ENCODE assay signal across 1 cellular context in the genomic region with DNA sequence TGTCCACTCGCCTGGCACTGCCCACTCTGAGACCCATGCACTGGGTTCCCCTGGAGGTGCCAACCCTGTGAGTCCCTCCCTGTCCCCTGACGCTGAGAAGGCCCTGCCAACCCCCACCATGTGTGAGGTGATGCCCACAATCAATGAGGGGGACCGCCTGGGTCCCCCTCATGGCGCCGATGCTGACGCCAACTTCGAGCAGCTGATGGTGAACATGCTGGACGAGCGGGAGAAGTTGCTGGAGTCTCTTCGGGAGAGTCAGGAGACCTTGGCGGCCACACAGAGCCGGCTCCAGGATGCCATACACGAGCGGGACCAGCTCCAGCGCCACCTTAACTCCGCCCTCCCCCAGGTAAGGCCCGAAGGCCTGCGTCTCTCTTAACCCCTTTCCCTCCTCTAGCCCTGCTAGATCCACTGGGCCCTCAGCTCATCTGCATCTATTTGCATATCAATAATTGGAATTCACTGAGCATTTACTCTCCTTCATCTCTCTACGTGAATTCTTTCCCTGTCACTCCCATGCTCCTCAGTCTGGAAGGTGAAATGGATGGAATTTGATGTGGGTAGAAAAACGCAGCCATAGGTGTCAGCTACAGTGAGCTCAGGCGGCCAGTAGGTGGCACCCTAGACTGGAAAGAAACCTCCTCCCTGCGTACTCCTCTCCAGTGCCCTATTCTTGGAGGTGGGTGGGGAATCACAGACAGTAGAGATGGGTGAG.
A peak's percentile ranks its signal among the peaks of the same experiment; 100 is the strongest.
TF ChIP-seq lines count a peak whose summit lies in the region.

No MANE protein-coding gene starts in this region.

TF ChIP-seq in K562, 482 proteins besides CTCF, POLR2A, EP300 and RAD21 (continued from another document):
- TF ChIP-seq, protein P1, sequence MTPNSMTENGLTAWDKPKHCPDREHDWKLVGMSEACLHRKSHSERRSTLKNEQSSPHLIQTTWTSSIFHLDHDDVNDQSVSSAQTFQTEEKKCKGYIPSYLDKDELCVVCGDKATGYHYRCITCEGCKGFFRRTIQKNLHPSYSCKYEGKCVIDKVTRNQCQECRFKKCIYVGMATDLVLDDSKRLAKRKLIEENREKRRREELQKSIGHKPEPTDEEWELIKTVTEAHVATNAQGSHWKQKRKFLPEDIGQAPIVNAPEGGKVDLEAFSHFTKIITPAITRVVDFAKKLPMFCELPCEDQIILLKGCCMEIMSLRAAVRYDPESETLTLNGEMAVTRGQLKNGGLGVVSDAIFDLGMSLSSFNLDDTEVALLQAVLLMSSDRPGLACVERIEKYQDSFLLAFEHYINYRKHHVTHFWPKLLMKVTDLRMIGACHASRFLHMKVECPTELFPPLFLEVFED (CRISPR knock-in tag; conservative IDR thresholded peaks at IDR 0.05) = 0 out of 2 replicates have a peak, but pooled peaks have one; percentile 33
- TF ChIP-seq TOE1 (IDR thresholded peaks at IDR 0.05; ENCODE audit: borderline replicate concordance) (no peak), TOE1 (CRISPR knock-in tag; IDR thresholded peaks at IDR 0.05; ENCODE audit: borderline replicate concordance, low read depth) (no peak), YY1 (IDR thresholded peaks at IDR 0.05; ENCODE audit: borderline replicate concordance in 1 of 3, control insufficient read depth in 1 of 3, extremely low read depth in 1 of 3, insufficient read depth in 3 of 3, insufficient read length in 1 of 3, insufficient replicate concordance in 2 of 3, low read depth in 1 of 3, low read length in 2 of 3) (peak in 1 of 3 experiments; percentile 43), SMAD4 (CRISPR knock-in tag; conservative IDR thresholded peaks at IDR 0.05) (0 out of 2 replicates have a peak, but pooled peaks have one; percentile 19), ZNF277 (CRISPR knock-in tag; IDR thresholded peaks at IDR 0.05; ENCODE audit: borderline replicate concordance) (no peak), ZNF24 (IDR thresholded peaks at IDR 0.05) (peak; percentile 43; the same call in 1 of the 2 replicates), STAG1 (CRISPR knock-in tag; IDR thresholded peaks at IDR 0.05; ENCODE audit: borderline replicate concordance) (peak; percentile 87), RCOR1 (IDR thresholded peaks at IDR 0.05; ENCODE audit: borderline replicate concordance in 1 of 2, low read depth in 2 of 2, low read length in 2 of 2) (peak in 1 of 2 experiments; percentile 39; a peak in 1 of 4 replicates), ZBTB33 (CRISPR knock-in tag; IDR thresholded peaks at IDR 0.05) (no peak), CTBP1 (IDR thresholded peaks at IDR 0.05; ENCODE audit: borderline replicate concordance) (peak; percentile 24; the same call in 1 of the 2 replicates), RB1 (IDR thresholded peaks at IDR 0.05; ENCODE audit: low read depth) (0 out of 2 replicates have a peak, but pooled peaks have one; percentile 44), TEAD1 (CRISPR knock-in tag; IDR thresholded peaks at IDR 0.05) (0 out of 4 replicates have a peak, but pooled peaks of 1 of the 2 experiments have one; percentile 48), RBM39 (optimal IDR thresholded peaks at IDR 0.05; ENCODE audit: low read depth, low read length) (peak; percentile 70), HNRNPLL (IDR thresholded peaks at IDR 0.05; ENCODE audit: low read depth, low read length, poor library complexity, severe bottlenecking) (peak; percentile 38), FOXP1 (CRISPR knock-in tag; IDR thresholded peaks at IDR 0.05) (0 out of 2 replicates have a peak, but pooled peaks have one; percentile 45), JUND (IDR thresholded peaks at IDR 0.05; ENCODE audit: borderline replicate concordance, low read depth, low read length) (peak; percentile 37; the same call in 1 of the 2 replicates), JUND (tag; IDR thresholded peaks at IDR 0.05; ENCODE audit: borderline replicate concordance, low read depth, low read length) (no peak; the same call in 2 of the 3 replicates), RBBP5 (IDR thresholded peaks at IDR 0.05; ENCODE audit: borderline replicate concordance, insufficient read depth, low read length, poor library complexity, severe bottlenecking) (no peak), HCFC1 (IDR thresholded peaks at IDR 0.05; ENCODE audit: low read depth, low read length) (peak; percentile 18; the same call in 1 of the 2 replicates), DEAF1 (CRISPR knock-in tag; IDR thresholded peaks at IDR 0.05) (peak; percentile 79), ZNF263 (CRISPR knock-in tag; IDR thresholded peaks at IDR 0.05; ENCODE audit: borderline replicate concordance) (peak; percentile 79), NR4A1 (CRISPR knock-in tag; IDR thresholded peaks at IDR 0.05) (no peak), NR4A1 (tag; IDR thresholded peaks at IDR 0.05) (no peak), TBL1XR1 (IDR thresholded peaks at IDR 0.05; ENCODE audit: low read length in 2 of 2) (peak in 1 of 2 experiments; percentile 11; a peak in 1 of 4 replicates), KLF16 (IDR thresholded peaks at IDR 0.05) (0 out of 2 replicates have a peak, but pooled peaks have one; percentile 15), ZNF740 (CRISPR knock-in tag; IDR thresholded peaks at IDR 0.05) (peak; percentile 40; the same call in 1 of the 2 replicates), ZNF740 (tag; IDR thresholded peaks at IDR 0.05) (no peak), E4F1 (CRISPR knock-in tag; IDR thresholded peaks at IDR 0.05; ENCODE audit: borderline replicate concordance) (no peak)
- TF ChIP-seq, protein P2, sequence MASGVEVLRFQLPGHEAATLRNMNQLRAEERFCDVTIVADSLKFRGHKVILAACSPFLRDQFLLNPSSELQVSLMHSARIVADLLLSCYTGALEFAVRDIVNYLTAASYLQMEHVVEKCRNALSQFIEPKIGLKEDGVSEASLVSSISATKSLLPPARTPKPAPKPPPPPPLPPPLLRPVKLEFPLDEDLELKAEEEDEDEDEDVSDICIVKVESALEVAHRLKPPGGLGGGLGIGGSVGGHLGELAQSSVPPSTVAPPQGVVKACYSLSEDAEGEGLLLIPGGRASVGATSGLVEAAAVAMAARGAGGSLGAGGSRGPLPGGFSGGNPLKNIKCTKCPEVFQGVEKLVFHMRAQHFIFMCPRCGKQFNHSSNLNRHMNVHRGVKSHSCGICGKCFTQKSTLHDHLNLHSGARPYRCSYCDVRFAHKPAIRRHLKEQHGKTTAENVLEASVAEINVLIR (CRISPR knock-in tag; IDR thresholded peaks at IDR 0.05) = no peak
